Comparison of ENCODE assay signal across 1 cellular context in the genomic region with DNA sequence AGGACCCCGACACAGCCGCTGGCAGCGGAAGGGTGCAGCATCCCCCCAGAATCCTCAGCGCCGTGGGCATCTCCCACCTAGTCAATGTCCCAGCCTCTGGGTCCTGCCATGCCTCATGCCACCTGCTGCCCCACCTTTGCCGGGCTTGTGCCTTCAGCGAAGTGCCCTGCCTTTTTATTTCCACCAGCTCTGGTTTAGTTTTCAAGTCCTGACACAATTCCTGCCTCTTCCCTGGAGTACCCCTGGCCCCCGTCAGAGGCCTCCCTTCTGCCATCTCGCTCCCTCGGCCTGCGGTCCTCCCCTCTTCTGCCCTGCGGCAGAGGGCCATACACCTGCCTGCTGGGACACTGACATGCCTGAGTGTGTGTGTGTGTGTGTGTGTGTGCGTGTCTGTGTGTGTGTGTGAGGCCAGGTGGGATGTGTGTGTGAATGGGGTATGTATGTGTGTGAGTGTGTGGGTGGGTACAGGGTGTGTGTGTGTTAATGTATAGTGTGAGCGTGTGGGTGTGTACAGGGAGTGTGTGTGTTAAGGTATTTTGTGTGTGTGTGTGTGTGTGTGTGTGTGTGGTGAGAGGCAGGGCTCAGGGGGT.
A peak's percentile ranks its signal among the peaks of the same experiment; 100 is the strongest.
TF ChIP-seq lines count a peak whose summit lies in the region.

No MANE protein-coding gene starts in this region.

TF ChIP-seq in HEK293, 187 proteins besides CTCF, POLR2A, EP300 and RAD21 (continued from another document):
- TF ChIP-seq, protein P1, sequence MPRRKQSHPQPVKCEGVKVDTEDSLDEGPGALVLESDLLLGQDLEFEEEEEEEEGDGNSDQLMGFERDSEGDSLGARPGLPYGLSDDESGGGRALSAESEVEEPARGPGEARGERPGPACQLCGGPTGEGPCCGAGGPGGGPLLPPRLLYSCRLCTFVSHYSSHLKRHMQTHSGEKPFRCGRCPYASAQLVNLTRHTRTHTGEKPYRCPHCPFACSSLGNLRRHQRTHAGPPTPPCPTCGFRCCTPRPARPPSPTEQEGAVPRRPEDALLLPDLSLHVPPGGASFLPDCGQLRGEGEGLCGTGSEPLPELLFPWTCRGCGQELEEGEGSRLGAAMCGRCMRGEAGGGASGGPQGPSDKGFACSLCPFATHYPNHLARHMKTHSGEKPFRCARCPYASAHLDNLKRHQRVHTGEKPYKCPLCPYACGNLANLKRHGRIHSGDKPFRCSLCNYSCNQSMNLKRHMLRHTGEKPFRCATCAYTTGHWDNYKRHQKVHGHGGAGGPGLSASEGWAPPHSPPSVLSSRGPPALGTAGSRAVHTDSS (tag by site-specific recombination; IDR thresholded peaks at IDR 0.05): no peak
- peak; percentile 51; the same call in 1 of the 2 replicates for TF ChIP-seq KLF7 (tag by site-specific recombination; IDR thresholded peaks at IDR 0.05; ENCODE audit: borderline replicate concordance)
- TF ChIP-seq KLF10 (tag by site-specific recombination; IDR thresholded peaks at IDR 0.05): no peak
- peak; percentile 74 for TF ChIP-seq KLF1 (tag by site-specific recombination; IDR thresholded peaks at IDR 0.05)
